ENCODE assay signal across 8 cellular contexts in genomic region chr11:102564110-102564509, GRCh38. TPM values are rescaled to one million over a fixed set of nuclear protein-coding genes. Genes with fewer than 3 reads are reported as not detected.
A peak's percentile ranks its signal among the peaks of the same experiment; 100 is the strongest.
DNase-seq lines count a peak whose midpoint lies in the region; ATAC-seq and TF ChIP-seq lines count a peak whose summit lies in the region.

No MANE protein-coding gene starts in this region.

- H3K4me1 ChIP-seq in mucosa of descending colon (ENCODE audit: low read depth), result no peaks in the 10 kb centered on the region

- ATAC-seq in GM18867 (IDR thresholded peaks at IDR 0.05; ENCODE audit: unreplicated experiment), result peak; percentile 63
- peak; percentile 67 for ATAC-seq in HG02885 (IDR thresholded peaks at IDR 0.05; ENCODE audit: poor library complexity, unreplicated experiment)
- peak; percentile 88 for ATAC-seq in mucosa of descending colon

- peaks cover 22% of the 10 kb centered on the region for H3K9me3 Mint-ChIP-seq in mesothelial cell of epicardium
- peaks cover 23% of the 10 kb centered on the region for H3K9me3 Mint-ChIP-seq in activated T-helper 1 cell treated with anti-CD3 and anti-CD28 coated beads, Interleukin-12 subunit alpha, Interleukin-12 subunit beta, Interleukin-2, Interleukin-4 antibody, amounts not matched to agents 30 ng/mL and 10 ng/mL and 1 ng/mL, durations not matched to agents 14 hours and 24 hours and 36 hours

- H3K27me3 Mint-ChIP-seq in mesothelial cell of epicardium (ENCODE audit: low read depth), result no peaks in the 10 kb centered on the region
- H3K27me3 Mint-ChIP-seq in activated T-helper 1 cell treated with anti-CD3 and anti-CD28 coated beads, Interleukin-12 subunit alpha, Interleukin-12 subunit beta, Interleukin-2, Interleukin-4 antibody, amounts not matched to agents 30 ng/mL and 10 ng/mL and 1 ng/mL, durations not matched to agents 14 hours and 24 hours and 36 hours (ENCODE audit: insufficient read depth), result peaks cover 8% of the 10 kb centered on the region

- TF ChIP-seq CTCF in mucosa of descending colon (IDR thresholded peaks at IDR 0.05), result no peak
- TF ChIP-seq CTCF in mesothelial cell of epicardium (IDR thresholded peaks at IDR 0.05; ENCODE audit: unreplicated experiment), result no peak

- H3K4me3 Mint-ChIP-seq in mesothelial cell of epicardium, result no peak overlapping the region
- H3K4me3 Mint-ChIP-seq in activated T-helper 1 cell treated with anti-CD3 and anti-CD28 coated beads, Interleukin-12 subunit alpha, Interleukin-12 subunit beta, Interleukin-2, Interleukin-4 antibody, amounts not matched to agents 30 ng/mL and 10 ng/mL and 1 ng/mL, durations not matched to agents 14 hours and 24 hours and 36 hours, result no peak overlapping the region

- H3K36me3 ChIP-seq in mucosa of descending colon (ENCODE audit: low read depth), result no peaks in the 10 kb centered on the region

- no peaks in the 10 kb centered on the region for H3K36me3 Mint-ChIP-seq in mesothelial cell of epicardium
- H3K36me3 Mint-ChIP-seq in activated T-helper 1 cell treated with anti-CD3 and anti-CD28 coated beads, Interleukin-12 subunit alpha, Interleukin-12 subunit beta, Interleukin-2, Interleukin-4 antibody, amounts not matched to agents 30 ng/mL and 10 ng/mL and 1 ng/mL, durations not matched to agents 14 hours and 24 hours and 36 hours (ENCODE audit: low read depth), result peaks cover 7% of the 10 kb centered on the region

- no peaks in the 10 kb centered on the region for H3K9me3 ChIP-seq in mucosa of descending colon

- H3K4me3 ChIP-seq in mucosa of descending colon, result no peak overlapping the region

- intact Hi-C loops in mucosa of descending colon (cut with DNase I, micrococcal nuclease), result no loop called here
- intact Hi-C loops in activated T-helper 1 cell treated with anti-CD3 and anti-CD28 coated beads, Interleukin-12 subunit alpha, Interleukin-12 subunit beta, Interleukin-2, Interleukin-4 antibody, amounts not matched to agents 30 ng/mL and 10 ng/mL and 1 ng/mL, durations not matched to agents 14 hours and 24 hours and 36 hours (cut with micrococcal nuclease), result loop anchor here (1.0 to 10.0 kb wide), 9 partner anchors 13 to 649 kb away; partner anchors contain the start of genes ANGPTL5, BIRC2, BIRC3 and CEP126

- DNase-seq in RPMI8226 (peak; percentile 12), mucosa of descending colon (no peak), NCI-H524 (lab: John Stamatoyannopoulos, UW) (no peak), mucosa of gallbladder (ENCODE audit: low spot score) (no peak), mesothelial cell of epicardium (ENCODE audit: low spot score in 2 of 2, unreplicated experiment in 2 of 2) (no peak)
- no peak for DNase-seq in activated T-helper 1 cell treated with anti-CD3 and anti-CD28 coated beads, Interleukin-12 subunit alpha, Interleukin-12 subunit beta, Interleukin-2, Interleukin-4 antibody, amounts not matched to agents 30 ng/mL and 10 ng/mL and 1 ng/mL, durations not matched to agents 14 hours and 24 hours and 36 hours (ENCODE audit: low spot score)

- no peak overlapping the region for H3K27ac Mint-ChIP-seq in mesothelial cell of epicardium
- H3K27ac Mint-ChIP-seq in activated T-helper 1 cell treated with anti-CD3 and anti-CD28 coated beads, Interleukin-12 subunit alpha, Interleukin-12 subunit beta, Interleukin-2, Interleukin-4 antibody, amounts not matched to agents 30 ng/mL and 10 ng/mL and 1 ng/mL, durations not matched to agents 14 hours and 24 hours and 36 hours, result no peak overlapping the region

- no peaks in the 10 kb centered on the region for H3K4me1 Mint-ChIP-seq in mesothelial cell of epicardium
- peaks cover 47% of the 10 kb centered on the region for H3K4me1 Mint-ChIP-seq in activated T-helper 1 cell treated with anti-CD3 and anti-CD28 coated beads, Interleukin-12 subunit alpha, Interleukin-12 subunit beta, Interleukin-2, Interleukin-4 antibody, amounts not matched to agents 30 ng/mL and 10 ng/mL and 1 ng/mL, durations not matched to agents 14 hours and 24 hours and 36 hours (ENCODE audit: low read depth)

RNA-seq across cellular contexts. Expression of gene MMP7, which starts 33.6 kb away (rescaled TPM):
- total RNA-seq in mucosa of descending colon (not detected), mucosa of gallbladder (1,865 TPM), mesothelial cell of epicardium (0.20 TPM in 1 of 3 replicates, not detected in the others)
- total RNA-seq in activated T-helper 1 cell treated with anti-CD3 and anti-CD28 coated beads, Interleukin-12 subunit alpha, Interleukin-12 subunit beta, Interleukin-2, Interleukin-4 antibody, amounts not matched to agents 30 ng/mL and 10 ng/mL and 1 ng/mL, durations not matched to agents 14 hours and 24 hours and 36 hours, result not detected in 2 replicates

Comparison
In these comparisons a context has a peak if more than half of its experiments do, and no peak if none do; other contexts are left out.
1. RNA of gene MMP7, which starts 33.6 kb away (total RNA-seq): 1,865 TPM in mucosa of gallbladder (single experiment); not detected in mucosa of descending colon, 0.20 TPM in mesothelial cell of epicardium and not detected in activated T-helper 1 cell treated with anti-CD3 and anti-CD28 coated beads, Interleukin-12 subunit alpha, Interleukin-12 subunit beta, Interleukin-2, Interleukin-4 antibody, amounts not matched to agents 30 ng/mL and 10 ng/mL and 1 ng/mL, durations not matched to agents 14 hours and 24 hours and 36 hours; every median in the first group is over 1,000 times any median in the second.
2. Peak in every context shown above with its lines, with median percentiles within 50 percentile points of each other: ATAC-seq.